Comparison of ENCODE assay signal across 25 cellular contexts in genomic region chr5:169127431-169127830, GRCh38.
"Had no signal": no experiment of that assay in that cellular context is flagged by ENCODE, and none has a peak within 500 bp of the region (broad histone marks: within the 10 kb centered on the region; RNA-seq: fewer than 3 reads in every experiment).

No MANE protein-coding gene starts in this region.

- H3K27me3 ChIP-seq: esophagus squamous epithelium, ovary, sigmoid colon, transverse colon, upper lobe of right lung, uterus had no signal

- H3K4me1 ChIP-seq: esophagus squamous epithelium, psoas muscle, transverse colon, upper lobe of right lung had no signal

- H3K4me1 Mint-ChIP-seq: memory B cell; natural killer cell; stimulated activated memory B cell treated with anti-CD40 and anti-IgM and Interleukin-4, amounts not matched to agents 10 μg/mL and 1 μg/mL and 100 μg/mL, for 72 hours had no signal

- H3K9me3 Mint-ChIP-seq: effector memory CD8-positive, alpha-beta T cell; memory B cell; stimulated activated memory B cell treated with anti-CD40 and anti-IgM and Interleukin-4, amounts not matched to agents 10 μg/mL and 1 μg/mL and 100 μg/mL, for 72 hours had no signal

- ATAC-seq: effector memory CD8-positive, alpha-beta T cell; left lobe of liver; natural killer cell; right cardiac atrium; stimulated activated memory B cell treated with anti-CD40 and anti-IgM and Interleukin-4, amounts not matched to agents 10 μg/mL and 1 μg/mL and 100 μg/mL, for 72 hours; stimulated activated naive CD8-positive, alpha-beta T cell treated with anti-CD3 and anti-CD28 coated beads, Interleukin-15, Interleukin-2, amounts not matched to agents 100 U/mL and 50 U/mL, for 24 hours; upper lobe of right lung had no signal

- H3K4me3 ChIP-seq: esophagus squamous epithelium, lung, ovary, psoas muscle, sigmoid colon, transverse colon, upper lobe of right lung, uterus had no signal

- H3K27ac ChIP-seq: ovary, psoas muscle, transverse colon, upper lobe of right lung, uterus had no signal

- H3K36me3 ChIP-seq: esophagus squamous epithelium, ovary, sigmoid colon, transverse colon, upper lobe of right lung, uterus had no signal

- DNase-seq: cortex of kidney; effector memory CD8-positive, alpha-beta T cell; erythroblast; esophagus squamous epithelium; foreskin melanocyte; glutamatergic neuron; hypothalamus; kidney; natural killer cell; nucleus accumbens; ovary; posterior cingulate gyrus; psoas muscle; right cardiac atrium; sigmoid colon; stimulated activated CD4-positive, alpha-beta T cell treated with anti-CD3 and anti-CD28 coated beads, Interleukin-4, amount 100 ng/mL, for 4 hours; stimulated activated naive CD8-positive, alpha-beta T cell treated with anti-CD3 and anti-CD28 coated beads, Interleukin-15, Interleukin-2, amounts not matched to agents 100 U/mL and 50 U/mL, for 24 hours; substantia nigra; transverse colon; upper lobe of right lung; uterus had no signal

- H3K9me3 ChIP-seq: esophagus squamous epithelium, ovary, psoas muscle, sigmoid colon, transverse colon, upper lobe of right lung, uterus had no signal

- H3K27me3 Mint-ChIP-seq: effector memory CD8-positive, alpha-beta T cell; stimulated activated memory B cell treated with anti-CD40 and anti-IgM and Interleukin-4, amounts not matched to agents 10 μg/mL and 1 μg/mL and 100 μg/mL, for 72 hours had no signal

- H3K36me3 Mint-ChIP-seq: memory B cell; natural killer cell; stimulated activated memory B cell treated with anti-CD40 and anti-IgM and Interleukin-4, amounts not matched to agents 10 μg/mL and 1 μg/mL and 100 μg/mL, for 72 hours had no signal

- H3K4me3 Mint-ChIP-seq: effector memory CD8-positive, alpha-beta T cell; memory B cell; natural killer cell; stimulated activated memory B cell treated with anti-CD40 and anti-IgM and Interleukin-4, amounts not matched to agents 10 μg/mL and 1 μg/mL and 100 μg/mL, for 72 hours had no signal

- H3K27ac Mint-ChIP-seq: effector memory CD8-positive, alpha-beta T cell; memory B cell; natural killer cell; stimulated activated memory B cell treated with anti-CD40 and anti-IgM and Interleukin-4, amounts not matched to agents 10 μg/mL and 1 μg/mL and 100 μg/mL, for 72 hours had no signal
